16 cellular contexts compared by ENCODE assay signal in genomic region chr19:23764781-23765180, GRCh38. TPM values are rescaled to one million over a fixed set of nuclear protein-coding genes. Genes with fewer than 3 reads are reported as not detected.
DNase-seq lines count a peak whose midpoint lies in the region; ATAC-seq, FAIRE-seq and TF ChIP-seq lines count a peak whose summit lies in the region.
"Had no signal": no experiment of that assay in that cellular context is flagged by ENCODE, and none has a peak within 500 bp of the region (broad histone marks: within the 10 kb centered on the region; RNA-seq: fewer than 3 reads in every experiment).

No MANE protein-coding gene starts in this region.

- H3K4me3 Mint-ChIP-seq in CD4-positive, alpha-beta memory T cell, result peak overlapping the region; percentile 12 to 96 (median 82)
- H3K4me3 Mint-ChIP-seq in astrocyte (ENCODE audit: unreplicated experiment), result peak overlapping the region; percentile 96
- H3K4me3 Mint-ChIP-seq: stimulated activated memory B cell treated with anti-CD40 and anti-IgM and Interleukin-4, amounts not matched to agents 10 μg/mL and 1 μg/mL and 100 μg/mL, for 72 hours had no signal

- intact Hi-C loops in CD4-positive, alpha-beta memory T cell (cut with micrococcal nuclease), result no loop called here
- intact Hi-C loops in Right ventricle myocardium inferior (cut with DNase I), result loop anchor here (5.0 kb wide), 1 partner anchor 77 kb away; the partner anchor contains the start of gene ZNF675

- no peaks in the 10 kb centered on the region for H4K20me1 ChIP-seq in astrocyte (ENCODE audit: insufficient read depth, low read length)

- peaks cover 3 to 10% of the 10 kb centered on the region in 2 donors for H3K36me3 Mint-ChIP-seq in CD4-positive, alpha-beta memory T cell
- H3K36me3 Mint-ChIP-seq in astrocyte (ENCODE audit: low read depth, unreplicated experiment), result no peaks in the 10 kb centered on the region
- H3K36me3 Mint-ChIP-seq: stimulated activated memory B cell treated with anti-CD40 and anti-IgM and Interleukin-4, amounts not matched to agents 10 μg/mL and 1 μg/mL and 100 μg/mL, for 72 hours had no signal

- no peak overlapping the region for H2AFZ ChIP-seq in astrocyte (ENCODE audit: low read depth, low read length)

- H3K79me2 ChIP-seq in astrocyte (ENCODE audit: insufficient read depth, low read length), result no peaks in the 10 kb centered on the region

- H3K27ac Mint-ChIP-seq in CD4-positive, alpha-beta memory T cell, result peak overlapping the region in 5 of 7 donors; percentile 12 to 93 (median 48)
- no peak overlapping the region for H3K27ac Mint-ChIP-seq in astrocyte (ENCODE audit: unreplicated experiment)
- H3K27ac Mint-ChIP-seq: stimulated activated memory B cell treated with anti-CD40 and anti-IgM and Interleukin-4, amounts not matched to agents 10 μg/mL and 1 μg/mL and 100 μg/mL, for 72 hours had no signal

- H3K4me1 ChIP-seq in CD4-positive, alpha-beta memory T cell (ENCODE audit: insufficient read depth, low read length), result peaks cover 22% of the 10 kb centered on the region
- H3K4me1 ChIP-seq in HUES64 (ENCODE audit: insufficient read depth, low read length) (no peaks in the 10 kb centered on the region), astrocyte (ENCODE audit: insufficient read depth, low read length) (no peaks in the 10 kb centered on the region), mesodermal cell (ENCODE audit: control insufficient read depth, insufficient read depth, low read length, poor library complexity, severe bottlenecking) (no peaks in the 10 kb centered on the region)

- H3K9ac ChIP-seq in HUES64 (ENCODE audit: low read depth, low read length) (no peak overlapping the region), astrocyte (ENCODE audit: low read length) (no peak overlapping the region)

- H3K27me3 Mint-ChIP-seq in CD4-positive, alpha-beta memory T cell, result no peaks in the 10 kb centered on the region
- no peaks in the 10 kb centered on the region for H3K27me3 Mint-ChIP-seq in astrocyte (ENCODE audit: low read depth, unreplicated experiment)
- H3K27me3 Mint-ChIP-seq: stimulated activated memory B cell treated with anti-CD40 and anti-IgM and Interleukin-4, amounts not matched to agents 10 μg/mL and 1 μg/mL and 100 μg/mL, for 72 hours had no signal

- no peak for FAIRE-seq in astrocyte (lab: Jason Lieb, UNC)
- FAIRE-seq: bronchial epithelial cell had no signal

- no peak for TF ChIP-seq CTCF in astrocyte (IDR thresholded peaks at IDR 0.05; ENCODE audit: insufficient read depth, low read depth, low read length)

- CTCF ChIA-PET in CD4-positive, alpha-beta memory T cell (lab: Charles Lee; ENCODE audit: partially characterized antibody), result no interaction called here

- no peak overlapping the region for H3K4me2 ChIP-seq in astrocyte (ENCODE audit: low read length)

- no peak overlapping the region for H3K4me3 ChIP-seq in CD4-positive, alpha-beta memory T cell (ENCODE audit: low read length in 2 of 2)
- peak overlapping the region; percentile 95 for H3K4me3 ChIP-seq in HUES64 (ENCODE audit: low read length)
- H3K4me3 ChIP-seq in astrocyte (ENCODE audit: insufficient read depth, low read depth, low read length), result no peak overlapping the region
- peak overlapping the region; percentile 69 for H3K4me3 ChIP-seq in mesodermal cell (ENCODE audit: extremely low read depth, insufficient read depth, low read length, poor library complexity, severe bottlenecking)
- H3K4me3 ChIP-seq: ovary, vagina had no signal

- H3K9me3 ChIP-seq in CD4-positive, alpha-beta memory T cell (ENCODE audit: control insufficient read depth in 1 of 2, low read length in 2 of 2), result no peaks in the 10 kb centered on the region
- H3K9me3 ChIP-seq in HUES64 (ENCODE audit: insufficient read depth, low read depth, low read length) (no peaks in the 10 kb centered on the region), astrocyte (ENCODE audit: insufficient read depth, low read depth, low read length) (no peaks in the 10 kb centered on the region), mesodermal cell (ENCODE audit: control insufficient read depth, low read length) (no peaks in the 10 kb centered on the region)
- H3K9me3 ChIP-seq: ovary, vagina had no signal

- H3K27ac ChIP-seq in CD4-positive, alpha-beta memory T cell (ENCODE audit: low read depth, low read length), result no peak overlapping the region
- no peak overlapping the region for H3K27ac ChIP-seq in HUES64 (ENCODE audit: low read depth, low read length)
- no peak overlapping the region for H3K27ac ChIP-seq in astrocyte (ENCODE audit: low read depth, low read length)
- no peak overlapping the region for H3K27ac ChIP-seq in mesodermal cell (ENCODE audit: low read depth, low read length, severe bottlenecking)
- H3K27ac ChIP-seq: ovary, vagina had no signal

- H3K27me3 ChIP-seq in CD4-positive, alpha-beta memory T cell (ENCODE audit: insufficient read depth, low read length), result no peaks in the 10 kb centered on the region
- 0 out of 2 replicates have a peak, but pooled peaks cover 2% of the 10 kb centered on the region for H3K27me3 ChIP-seq in HUES64 (ENCODE audit: insufficient read depth, low read length)
- no peaks in the 10 kb centered on the region for H3K27me3 ChIP-seq in astrocyte (ENCODE audit: insufficient read depth, low read length)
- H3K27me3 ChIP-seq: ovary, vagina had no signal

- H3K36me3 ChIP-seq in CD4-positive, alpha-beta memory T cell (ENCODE audit: insufficient read depth, low read length), result no peaks in the 10 kb centered on the region
- H3K36me3 ChIP-seq in HUES64 (ENCODE audit: insufficient read depth, low read length) (peaks cover 34% of the 10 kb centered on the region; the same call in 1 of the 2 replicates), astrocyte (ENCODE audit: insufficient read depth, low read length) (no peaks in the 10 kb centered on the region), mesodermal cell (ENCODE audit: control insufficient read depth, insufficient read depth, low read length) (peaks cover 39% of the 10 kb centered on the region)
- H3K36me3 ChIP-seq: ovary, vagina had no signal

- peaks cover 0 to 2% (median 0%) of the 10 kb centered on the region in 8 donors for H3K9me3 Mint-ChIP-seq in CD4-positive, alpha-beta memory T cell
- peaks cover 2% of the 10 kb centered on the region for H3K9me3 Mint-ChIP-seq in astrocyte (ENCODE audit: unreplicated experiment)
- H3K9me3 Mint-ChIP-seq: stimulated activated memory B cell treated with anti-CD40 and anti-IgM and Interleukin-4, amounts not matched to agents 10 μg/mL and 1 μg/mL and 100 μg/mL, for 72 hours had no signal

- H3K4me1 Mint-ChIP-seq in CD4-positive, alpha-beta memory T cell, result peaks cover 20 to 48% (median 27%) of the 10 kb centered on the region in 4 donors
- H3K4me1 Mint-ChIP-seq in astrocyte (ENCODE audit: low read depth, unreplicated experiment), result no peaks in the 10 kb centered on the region

- ATAC-seq in HG03457 (IDR thresholded peaks at IDR 0.05; ENCODE audit: unreplicated experiment) (no peak), Right ventricle myocardium inferior (no peak)
- ATAC-seq: stimulated activated memory B cell treated with anti-CD40 and anti-IgM and Interleukin-4, amounts not matched to agents 10 μg/mL and 1 μg/mL and 100 μg/mL, for 72 hours had no signal

- POLR2A ChIA-PET in CD4-positive, alpha-beta memory T cell (lab: Charles Lee; ENCODE audit: partially characterized antibody), result no interaction called here

- no peak for DNase-seq in CD4-positive, alpha-beta memory T cell
- DNase-seq in astrocyte (ENCODE audit: low read depth) (no peak), Right ventricle myocardium inferior (ENCODE audit: missing footprints) (no peak)
- DNase-seq in stimulated activated CD4-positive, alpha-beta T cell treated with anti-CD3 and anti-CD28 coated beads, Interleukin-15, amount 100 ng/mL, for 24 hours, result no peak
- no peak for DNase-seq in stimulated activated CD4-positive, alpha-beta T cell treated with anti-CD3 and anti-CD28 coated beads, Interleukin-1b, Interleukin-23, amount 100 ng/mL, for 48 hours
- DNase-seq: activated naive CD4-positive, alpha-beta T cell; effector memory CD4-positive, alpha-beta T cell; MV-4-11; ovary; T-helper 9 cell had no signal

- 100% methylated on average over 1 of the region's 3 CpGs for WGBS in HUES64
- 83% methylated on average over 2 of the region's 3 CpGs; no CpG with 5 or more reads in 1 of the 2 experiments for WGBS in mesodermal cell (ENCODE audit: insufficient coverage in 2 of 2), 2 experiments

RNA-seq across cellular contexts. Expression of gene ZNF681, which starts 6.1 kb away (rescaled TPM):
- 1 to 10 TPM; 8.0 to 8.3 TPM for total RNA-seq in CD4-positive, alpha-beta memory T cell
- 1 to 10 TPM; 1.1 to 2.2 TPM for polyA plus RNA-seq in CD4-positive, alpha-beta memory T cell
- 5.0 TPM for polyA plus RNA-seq in HUES64 (2013, experiment 1 of 2)
- polyA plus RNA-seq in HUES64 (2013, experiment 2 of 2), result 6.7 TPM
- total RNA-seq in astrocyte (1.3 and 3.1 TPM in 2 replicates), Right ventricle myocardium inferior (0.22 TPM)
- 2.8 TPM for polyA plus RNA-seq in mesodermal cell (2013, experiment 1 of 2)
- 3.8 TPM for polyA plus RNA-seq in mesodermal cell (2013, experiment 2 of 2)

Comparison
In these comparisons a context has a peak if more than half of its experiments do, and no peak if none do; other contexts are left out.
1. H3K4me3 ChIP-seq: peak in HUES64 (single experiment) and mesodermal cell (single experiment); none in CD4-positive, alpha-beta memory T cell (0 of 2) and astrocyte (single experiment).